8 cellular contexts compared by ENCODE assay signal in the genomic region with DNA sequence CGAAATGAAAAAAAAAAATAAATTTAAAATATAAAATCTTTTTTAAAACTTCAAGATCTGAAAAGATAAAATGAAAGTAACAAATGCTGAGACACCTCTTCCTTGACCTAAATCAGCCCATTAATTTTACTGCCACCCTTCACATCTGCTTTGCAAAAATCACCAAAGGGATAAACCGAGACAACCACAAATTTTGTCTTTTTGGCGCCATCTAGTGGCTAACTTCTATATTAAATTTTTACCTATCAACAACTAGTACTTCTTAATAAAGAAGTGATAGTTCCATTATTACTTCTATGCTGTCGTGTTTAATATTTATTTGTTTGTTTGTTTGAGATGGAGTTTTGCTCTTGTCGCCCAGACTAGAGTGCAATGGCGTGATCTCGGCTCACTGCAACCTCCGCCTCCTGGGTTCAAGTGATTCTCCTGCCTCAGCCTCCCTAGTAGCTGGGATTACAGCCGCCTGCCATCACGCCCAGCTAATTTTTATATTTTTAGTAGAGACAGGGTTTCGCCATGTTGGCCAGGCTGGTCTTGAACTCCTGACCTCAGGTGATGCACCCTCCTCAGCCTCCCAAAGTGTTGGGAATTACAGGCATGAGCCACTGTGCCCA. TPM values are rescaled to one million over a fixed set of nuclear protein-coding genes. Genes with fewer than 3 reads are reported as not detected.
DNase-seq lines count a peak whose midpoint lies in the region; ATAC-seq and TF ChIP-seq lines count a peak whose summit lies in the region.
"Not testable (repeated sequence)": the region's sequence is repeated elsewhere in the genome, so short reads cannot be mapped to it uniquely, and the experiment has no call there.

No MANE protein-coding gene starts in this region.

- not testable (repeated sequence) for H3K4me3 Mint-ChIP-seq in activated CD4-positive, alpha-beta T cell treated with anti-CD3 and anti-CD28 coated beads, Interleukin-2, amount 10 ng/mL, durations not matched to agents 24 days and 14 days

- WGBS in spleen, 5 donors, result 53 to 57% (median 54%) methylated on average over 11 of the region's 11 CpGs

- H3K27me3 Mint-ChIP-seq in activated CD4-positive, alpha-beta T cell treated with anti-CD3 and anti-CD28 coated beads, Interleukin-2, amount 10 ng/mL, durations not matched to agents 24 days and 14 days, result not testable (repeated sequence)

- intact Hi-C loops in activated CD4-positive, alpha-beta T cell treated with anti-CD3 and anti-CD28 coated beads, Interleukin-2, amount 10 ng/mL, durations not matched to agents 24 days and 14 days (cut with micrococcal nuclease), result loop anchor here (2.0 kb wide), 1 partner anchor 35 kb away; a partner anchor contains a TSS
- intact Hi-C loops in spleen (cut with DNase I; ENCODE audit: low total_unique reads), result not testable (repeated sequence)

- H3K27ac ChIP-seq in spleen, result not testable (repeated sequence)

- not testable (repeated sequence) for H3K9me3 Mint-ChIP-seq in activated CD4-positive, alpha-beta T cell treated with anti-CD3 and anti-CD28 coated beads, Interleukin-2, amount 10 ng/mL, durations not matched to agents 24 days and 14 days

- TF ChIP-seq CTCF in spleen (IDR thresholded peaks at IDR 0.05 in 8 of 11, conservative IDR thresholded peaks at IDR 0.05 in 3 of 11), result peak in 7 of 11 experiments; percentile 17 to 61 (median 53)

- H3K27me3 ChIP-seq in spleen (replicated peaks in 1 of 7), result not testable (repeated sequence)

- peak; percentile 44 for DNase-seq in COR-L47 (lab: John Stamatoyannopoulos, UW)
- DNase-seq in NCI-H1048 (lab: John Stamatoyannopoulos, UW), result peak; percentile 2
- peak; percentile 18 for DNase-seq in NOMO-1 treated with DMSO at 0.1 percent for 48 hours (lab: John Stamatoyannopoulos, UW; ENCODE audit: unreplicated experiment)
- peak; percentile 76 for DNase-seq in activated CD4-positive, alpha-beta T cell treated with anti-CD3 and anti-CD28 coated beads, Interleukin-2, amount 10 ng/mL, durations not matched to agents 24 days and 14 days
- peak; percentile 57 for DNase-seq in epidermal melanocyte (ENCODE audit: insufficient read length, low spot score)
- not testable (repeated sequence) for DNase-seq in left lobe of liver (ENCODE audit: low spot score); spleen

- ATAC-seq in GM21786 (IDR thresholded peaks at IDR 0.05; ENCODE audit: unreplicated experiment) (peak; percentile 52), left lobe of liver (peak; percentile 68)

- H3K4me1 Mint-ChIP-seq in activated CD4-positive, alpha-beta T cell treated with anti-CD3 and anti-CD28 coated beads, Interleukin-2, amount 10 ng/mL, durations not matched to agents 24 days and 14 days, result not testable (repeated sequence)

- not testable (repeated sequence) for TF ChIP-seq POLR2A in spleen (IDR thresholded peaks at IDR 0.05)

- peaks cover 0 to 55% (median 5%) of the 10 kb centered on the region in 6 donors for H3K36me3 ChIP-seq in spleen

- H3K9me3 ChIP-seq in spleen, result not testable (repeated sequence)

- H3K36me3 Mint-ChIP-seq in activated CD4-positive, alpha-beta T cell treated with anti-CD3 and anti-CD28 coated beads, Interleukin-2, amount 10 ng/mL, durations not matched to agents 24 days and 14 days (ENCODE audit: low read depth), result not testable (repeated sequence)

- H3K4me1 ChIP-seq in spleen, result not testable (repeated sequence)

- H3K4me3 ChIP-seq in spleen, result not testable (repeated sequence)

- H3K27ac Mint-ChIP-seq in activated CD4-positive, alpha-beta T cell treated with anti-CD3 and anti-CD28 coated beads, Interleukin-2, amount 10 ng/mL, durations not matched to agents 24 days and 14 days, result not testable (repeated sequence)

RNA-seq across cellular contexts. Expression of a gene that starts 35.0 kb away (rescaled TPM):
- 280 and 290 TPM in 2 replicates for total RNA-seq in activated CD4-positive, alpha-beta T cell treated with anti-CD3 and anti-CD28 coated beads, Interleukin-2, amount 10 ng/mL, durations not matched to agents 24 days and 14 days
- 46.6 TPM for total RNA-seq in left lobe of liver
- total RNA-seq in spleen, result 10 to 100 TPM; 18.6 to 83.6 (median 52.0) TPM
- 10 to 100 TPM; 29.0 to 56.0 (median 50.0) TPM for polyA plus RNA-seq in spleen
